ENCODE assay signal across 20 cellular contexts in genomic region chr2:208015475-208015874, GRCh38. TPM values are rescaled to one million over a fixed set of nuclear protein-coding genes. Genes with fewer than 3 reads are reported as not detected.
DNase-seq lines count a peak whose midpoint lies in the region; ATAC-seq and TF ChIP-seq lines count a peak whose summit lies in the region.
"Had no signal": no experiment of that assay in that cellular context is flagged by ENCODE, and none has a peak within 500 bp of the region (broad histone marks: within the 10 kb centered on the region; RNA-seq: fewer than 3 reads in every experiment).

No MANE protein-coding gene starts in this region.

- TF ChIP-seq RAD21 in liver (IDR thresholded peaks at IDR 0.05), result no peak

- 28% methylated on average over 2 of the region's 2 CpGs for WGBS in liver

- ATAC-seq in HG03565 (IDR thresholded peaks at IDR 0.05; ENCODE audit: unreplicated experiment) (no peak), GM21717 (IDR thresholded peaks at IDR 0.05; ENCODE audit: unreplicated experiment) (no peak)
- ATAC-seq: effector memory CD8-positive, alpha-beta T cell; heart left ventricle; naive thymus-derived CD8-positive, alpha-beta T cell had no signal

- H3K9ac ChIP-seq in liver (ENCODE audit: low read depth in 1 of 2, low read length in 2 of 2), result no peak overlapping the region
- H3K9ac ChIP-seq: KMS-11 had no signal

- no peaks in the 10 kb centered on the region for H3K36me3 ChIP-seq in HEK293 (ENCODE audit: control insufficient read depth in 2 of 2, insufficient read depth in 1 of 2, low read length in 2 of 2)
- H3K36me3 ChIP-seq in liver (ENCODE audit: control insufficient read depth in 4 of 4, insufficient read depth in 3 of 4, low read depth in 1 of 4, low read length in 3 of 4), result no peaks in the 10 kb centered on the region
- peaks cover 0 to 6% (median 0%) of the 10 kb centered on the region in 3 donors for H3K36me3 ChIP-seq in tibial artery
- H3K36me3 ChIP-seq: ovary had no signal

- DNase-seq in COR-L47 (lab: John Stamatoyannopoulos, UW) (peak; percentile 31), NCI-H774 (lab: John Stamatoyannopoulos, UW) (peak; percentile 77), tibial artery (no peak)
- DNase-seq: activated CD4-positive, alpha-beta memory T cell treated with anti-CD3 and anti-CD28 coated beads for 36 hours; activated naive CD4-positive, alpha-beta T cell treated with Interleukin-2 at 50 U/mL for 16 hours; Calu3; effector memory CD8-positive, alpha-beta T cell; heart left ventricle; mesenchymal stem cell; naive thymus-derived CD8-positive, alpha-beta T cell; NCI-H1092 treated with DMSO at 0.1 percent for 48 hours; NK-92 treated with Interleukin-12 subunit alpha and Interleukin-12 subunit beta, amount 100 ng/mL, for 24 hours; ovary; RPMI8226; stimulated activated CD4-positive, alpha-beta T cell treated with anti-CD3 and anti-CD28 coated beads, Interleukin-4, amount 100 ng/mL, for 1 hour had no signal

- H3K4me3 ChIP-seq in HEK293 (ENCODE audit: low read depth, low read length) (no peak overlapping the region), liver (ENCODE audit: low read depth in 1 of 3, low read length in 3 of 3) (no peak overlapping the region), tibial artery (no peak overlapping the region)
- H3K4me3 ChIP-seq: heart left ventricle, ovary had no signal

- POLR2A ChIA-PET in HEK293 (lab: Yijun Ruan, JAX), result no interaction called here

- CTCF ChIA-PET in HEK293 (lab: Yijun Ruan, JAX), result interaction anchor here (0.6 kb wide), 2 partner anchors 17 to 43 kb away, joined by 3 read pairs; no protein-coding TSS in a partner anchor

- peaks cover 14% of the 10 kb centered on the region for H3K4me1 ChIP-seq in HEK293 (ENCODE audit: control insufficient read depth, insufficient read depth, low read length)
- H3K4me1 ChIP-seq in liver (ENCODE audit: control insufficient read depth in 4 of 4, insufficient read depth in 4 of 4, low read length in 3 of 4), result peaks cover 0 to 11% (median 5%) of the 10 kb centered on the region in 4 donors
- H3K4me1 ChIP-seq in tibial artery, result no peaks in the 10 kb centered on the region

- H3K9me3 ChIP-seq in HEK293 (ENCODE audit: control insufficient read depth, insufficient read depth, low read depth, low read length), result no peaks in the 10 kb centered on the region
- no peaks in the 10 kb centered on the region for H3K9me3 ChIP-seq in liver (ENCODE audit: control insufficient read depth in 4 of 4, low read length in 3 of 4)
- H3K9me3 ChIP-seq in tibial artery, result no peaks in the 10 kb centered on the region
- H3K9me3 ChIP-seq: heart left ventricle, ovary had no signal

- no peak for TF ChIP-seq CTCF in HEK293 (tag by site-specific recombination; IDR thresholded peaks at IDR 0.05)
- TF ChIP-seq CTCF in liver (IDR thresholded peaks at IDR 0.05; ENCODE audit: low read depth, low read length, missing input control), result no peak
- TF ChIP-seq CTCF in tibial artery (IDR thresholded peaks at IDR 0.05), result no peak

- H3K27me3 ChIP-seq in liver (ENCODE audit: control insufficient read depth in 4 of 4, insufficient read depth in 4 of 4, low read length in 3 of 4) (no peaks in the 10 kb centered on the region), tibial artery (no peaks in the 10 kb centered on the region)
- H3K27me3 ChIP-seq: heart left ventricle, ovary had no signal

- intact Hi-C loops in tibial artery (cut with DNase I; ENCODE audit: low total_unique reads), result no loop called here

- no peak overlapping the region for H3K27ac ChIP-seq in HEK293 (ENCODE audit: extremely low read depth, low read depth, low read length)
- H3K27ac ChIP-seq in liver (ENCODE audit: low read depth in 1 of 2, low read length in 2 of 2), result no peak overlapping the region
- H3K27ac ChIP-seq in tibial artery, result no peak overlapping the region
- H3K27ac ChIP-seq: heart left ventricle, KMS-11, ovary had no signal

TF ChIP-seq in HEK293, 187 proteins besides CTCF, POLR2A, EP300 and RAD21 (continues in another document):
- TF ChIP-seq ZSCAN30 (tag by site-specific recombination; IDR thresholded peaks at IDR 0.05) (no peak), ZXDB (tag by site-specific recombination; IDR thresholded peaks at IDR 0.05) (no peak), ZNF629 (tag by site-specific recombination; IDR thresholded peaks at IDR 0.05) (peak; percentile 48), ZNF677 (tag by site-specific recombination; IDR thresholded peaks at IDR 0.05) (no peak)

TF ChIP-seq in liver, 16 proteins besides CTCF, POLR2A, EP300 and RAD21:
- TF ChIP-seq MAX (IDR thresholded peaks at IDR 0.05) (no peak), HNF4A (conservative IDR thresholded peaks at IDR 0.05) (peak; percentile 10)

RNA-seq across cellular contexts. Expression of gene PLEKHM3, which starts 9.9 kb away (rescaled TPM):
- 10 to 100 TPM in 1 of 2 donors, 1 to 10 TPM in 1; 5.5 to 18.3 TPM for total RNA-seq in liver
- 1 to 10 TPM; 3.0 to 5.5 TPM for polyA plus RNA-seq in liver

Comparison
In these comparisons a context has a peak if more than half of its experiments do, and no peak if none do; other contexts are left out.
1. DNase-seq: peak in COR-L47 (single experiment) and NCI-H774 (single experiment); none in tibial artery (0 of 2).